In genomic region chr12:6052940-6053329, GRCh38 we compare ENCODE assay signal across 27 cellular contexts.
DNase-seq lines count a peak whose midpoint lies in the region; ATAC-seq and TF ChIP-seq lines count a peak whose summit lies in the region.
"Had no signal": no experiment of that assay in that cellular context is flagged by ENCODE, and none has a peak within 500 bp of the region (broad histone marks: within the 10 kb centered on the region; RNA-seq: fewer than 3 reads in every experiment).

No MANE protein-coding gene starts in this region.

- intact Hi-C loops in thyroid gland (cut with DNase I): no loop called here

- H3K27ac ChIP-seq in SJSA1: 0 out of 2 replicates have a peak overlapping the region, but pooled peaks have one; percentile 1
- peak overlapping the region in 2 of 3 donors; percentile 37 to 63 for H3K27ac ChIP-seq in thyroid gland
- H3K27ac ChIP-seq: left lung, ovary, vagina had no signal

- H3K4me3 ChIP-seq in SJSA1 (no peak overlapping the region), thyroid gland (replicated peaks in 1 of 3) (no peak overlapping the region)
- H3K4me3 ChIP-seq: adrenal gland, heart right ventricle, left lung, ovary, vagina had no signal

- DNase-seq in ELR (ENCODE audit: low read depth): peak; percentile 82
- DNase-seq in SJSA1 (ENCODE audit: low read depth in 1 of 2, low spot score in 2 of 2): no peak
- DNase-seq in fibroblast of peridontal ligament (ENCODE audit: extremely low read depth): peak; percentile 60
- no peak for DNase-seq in thyroid gland
- DNase-seq in activated gamma-delta T cell (lab: John Stamatoyannopoulos, UW): no peak
- DNase-seq: activated CD4-positive, CD25-positive, alpha-beta regulatory T cell treated with anti-CD3 and anti-CD28 coated beads, Interleukin-2, amount 50 U/mL, for 72 hours; activated CD8-positive, alpha-beta T cell treated with anti-CD3 and anti-CD28 coated beads for 36 hours; activated T-cell treated with anti-CD3 and anti-CD28 coated beads for 4 hours; adrenal gland; caudate nucleus; CD4-positive, alpha-beta T cell; GDM1; heart right ventricle; KBM-7; left lung; midbrain; natural killer cell; NCI-H1436 treated with DMSO at 0.1 percent for 48 hours; NCI-H2171 treated with DMSO at 0.1 percent for 48 hours; NCI-H526 treated with DMSO at 0.1 percent for 48 hours; ovary; SIG-M5; stimulated activated naive B cell treated with anti-CD40 and anti-IgM and Interleukin-4, amounts not matched to agents 10 μg/mL and 1 μg/mL and 100 μg/mL, for 72 hours had no signal

- H3K36me3 ChIP-seq in SJSA1 (no peaks in the 10 kb centered on the region), thyroid gland (no peaks in the 10 kb centered on the region)
- H3K36me3 ChIP-seq: adrenal gland, ovary, vagina had no signal

- ATAC-seq in HG02981 (IDR thresholded peaks at IDR 0.05; ENCODE audit: unreplicated experiment) (no peak), GM18867 (IDR thresholded peaks at IDR 0.05; ENCODE audit: unreplicated experiment) (no peak)
- ATAC-seq: activated CD8-positive, alpha-beta T cell treated with anti-CD3 and anti-CD28 coated beads for 36 hours; natural killer cell; Panc1; stimulated activated naive B cell treated with anti-CD40 and anti-IgM and Interleukin-4, amounts not matched to agents 10 μg/mL and 1 μg/mL and 100 μg/mL, for 72 hours had no signal

- WGBS in thyroid gland, 2 donors: 91 to 95% methylated on average over 4 of the region's 4 CpGs

- no peak for TF ChIP-seq POLR2A in thyroid gland (IDR thresholded peaks at IDR 0.05)

- H3K4me1 ChIP-seq in SJSA1 (replicated peaks) (peaks cover 11% of the 10 kb centered on the region), thyroid gland (peaks cover 24 to 39% of the 10 kb centered on the region in 2 donors)
- H3K4me1 ChIP-seq: vagina had no signal

- H3K9me3 ChIP-seq in SJSA1 (replicated peaks) (no peaks in the 10 kb centered on the region), thyroid gland (no peaks in the 10 kb centered on the region)
- H3K9me3 ChIP-seq: adrenal gland, heart right ventricle, left lung, ovary, vagina had no signal

- TF ChIP-seq CTCF in thyroid gland (IDR thresholded peaks at IDR 0.05): no peak

- no peaks in the 10 kb centered on the region for H3K27me3 ChIP-seq in SJSA1 (replicated peaks)
- no peaks in the 10 kb centered on the region for H3K27me3 ChIP-seq in thyroid gland
- H3K27me3 ChIP-seq: adrenal gland, ovary, vagina had no signal

Comparison
In these comparisons a context has a peak if more than half of its experiments do, and no peak if none do; other contexts are left out.
1. DNase-seq: peak in ELR (single experiment) and fibroblast of peridontal ligament (single experiment); none in SJSA1 (0 of 2), thyroid gland (0 of 2) and activated gamma-delta T cell (single experiment).